7 cellular contexts compared by ENCODE assay signal in genomic region chr2:74891816-74892215, GRCh38. TPM values are rescaled to one million over a fixed set of nuclear protein-coding genes. Genes with fewer than 3 reads are reported as not detected.
DNase-seq lines count a peak whose midpoint lies in the region; FAIRE-seq and TF ChIP-seq lines count a peak whose summit lies in the region.
"Not testable (repeated sequence)": the region's sequence is repeated elsewhere in the genome, so short reads cannot be mapped to it uniquely, and the experiment has no call there.

No MANE protein-coding gene starts in this region.

- not testable (repeated sequence) for H3K27ac ChIP-seq in astrocyte (ENCODE audit: low read depth, low read length); endodermal cell (ENCODE audit: low read depth, low read length)
- peak overlapping the region; percentile 98 for H3K27ac ChIP-seq in osteoblast (ENCODE audit: low read depth, low read length)

- not testable (repeated sequence) for TF ChIP-seq CTCF in astrocyte (IDR thresholded peaks at IDR 0.05; ENCODE audit: insufficient read depth, low read depth, low read length); endodermal cell (conservative IDR thresholded peaks at IDR 0.05); osteoblast (IDR thresholded peaks at IDR 0.05; ENCODE audit: extremely low read depth, low read depth, low read length)

- H3K4me3 ChIP-seq in astrocyte (ENCODE audit: insufficient read depth, low read depth, low read length); endodermal cell (ENCODE audit: low read length); osteoblast (ENCODE audit: insufficient read depth, low read length): not testable (repeated sequence)

- not testable (repeated sequence) for H3K27ac Mint-ChIP-seq in astrocyte (ENCODE audit: unreplicated experiment); endodermal cell

- not testable (repeated sequence) for FAIRE-seq in RCC 7860 (lab: Jason Lieb, UNC)
- FAIRE-seq in astrocyte (lab: Jason Lieb, UNC), result peak; percentile 45

- H3K4me2 ChIP-seq in astrocyte (ENCODE audit: low read length), result not testable (repeated sequence)
- H3K4me2 ChIP-seq in osteoblast (ENCODE audit: insufficient read depth, low read length), result peak overlapping the region; percentile 53

- not testable (repeated sequence) for H3K79me2 ChIP-seq in astrocyte (ENCODE audit: insufficient read depth, low read length); osteoblast (ENCODE audit: insufficient read depth, low read length)

- not testable (repeated sequence) for H3K9ac ChIP-seq in astrocyte (ENCODE audit: low read length); endodermal cell (ENCODE audit: extremely low read depth, low read length, poor library complexity, severe bottlenecking)

- H3K4me1 Mint-ChIP-seq in astrocyte (ENCODE audit: low read depth, unreplicated experiment) (peaks cover 55% of the 10 kb centered on the region), endodermal cell (peaks cover 11% of the 10 kb centered on the region)

- not testable (repeated sequence) for H3K4me3 Mint-ChIP-seq in astrocyte (ENCODE audit: unreplicated experiment); endodermal cell

- DNase-seq in ELR (ENCODE audit: low read depth), result peak; percentile 87
- DNase-seq in LHCN-M2 (ENCODE audit: low read depth), result peak; percentile 72
- DNase-seq in RCC 7860 (ENCODE audit: low spot score), result peak; percentile 26
- DNase-seq in astrocyte (ENCODE audit: low read depth), result peak; percentile 50
- peak; percentile 16 for DNase-seq in endodermal cell
- peak; percentile 84 for DNase-seq in iris pigment epithelial cell (ENCODE audit: low read depth)
- peak; percentile 90 for DNase-seq in osteoblast (ENCODE audit: insufficient read length, low spot score, missing footprints)

- H3K9me3 ChIP-seq in astrocyte (ENCODE audit: insufficient read depth, low read depth, low read length); endodermal cell (ENCODE audit: control insufficient read depth, low read length); osteoblast (ENCODE audit: low read depth, low read length): not testable (repeated sequence)

- 86 to 88% methylated on average over 1 to 4 of the region's 4 CpGs for WGBS in endodermal cell (ENCODE audit: insufficient coverage in 1 of 2, insufficient read length in 1 of 2), 2 experiments

- not testable (repeated sequence) for H3K36me3 ChIP-seq in astrocyte (ENCODE audit: insufficient read depth, low read length)
- H3K36me3 ChIP-seq in endodermal cell (ENCODE audit: control insufficient read depth, insufficient read depth, low read length) (peaks cover 66% of the 10 kb centered on the region), osteoblast (ENCODE audit: insufficient read depth, low read length) (peaks cover 30% of the 10 kb centered on the region)

- peaks cover 41% of the 10 kb centered on the region for H3K36me3 Mint-ChIP-seq in astrocyte (ENCODE audit: low read depth, unreplicated experiment)
- H3K36me3 Mint-ChIP-seq in endodermal cell (ENCODE audit: low read depth), result peaks cover 80% of the 10 kb centered on the region

- H4K20me1 ChIP-seq in astrocyte (ENCODE audit: insufficient read depth, low read length); osteoblast (ENCODE audit: insufficient read depth, low read length): not testable (repeated sequence)

- H3K4me1 ChIP-seq in astrocyte (ENCODE audit: insufficient read depth, low read length) (peaks cover 32% of the 10 kb centered on the region), osteoblast (ENCODE audit: insufficient read depth, low read length) (peaks cover 61% of the 10 kb centered on the region)
- H3K4me1 ChIP-seq in endodermal cell (ENCODE audit: control insufficient read depth, insufficient read depth, low read length), result not testable (repeated sequence)

- H3K27me3 ChIP-seq in astrocyte (ENCODE audit: insufficient read depth, low read length); endodermal cell (ENCODE audit: control insufficient read depth, insufficient read depth, low read length, poor library complexity, severe bottlenecking); osteoblast (ENCODE audit: insufficient read depth, low read length): not testable (repeated sequence)

- not testable (repeated sequence) for H2AFZ ChIP-seq in astrocyte (ENCODE audit: low read depth, low read length); osteoblast (ENCODE audit: low read length)

- not testable (repeated sequence) for H3K9me3 Mint-ChIP-seq in astrocyte (ENCODE audit: unreplicated experiment); endodermal cell

- not testable (repeated sequence) for H3K27me3 Mint-ChIP-seq in astrocyte (ENCODE audit: low read depth, unreplicated experiment); endodermal cell (ENCODE audit: insufficient read depth)

RNA-seq across cellular contexts. Expression of gene HK2, which starts 57.9 kb away (rescaled TPM):
- total RNA-seq in LHCN-M2 (2014; rRNA removed) (8.5 and 9.8 TPM in 2 replicates), astrocyte (46.2 and 46.7 TPM in 2 replicates), endodermal cell (10 to 100 TPM; 21.5 to 31.5 TPM), osteoblast (74.6 and 76.4 TPM in 2 replicates)
- polyA plus RNA-seq in LHCN-M2 (2012), result 8.1 TPM
- polyA plus RNA-seq in endodermal cell (2013, experiment 1 of 2), result 40.0 TPM
- polyA plus RNA-seq in endodermal cell (2013, experiment 2 of 2), result 31.2 TPM

Comparison
In these comparisons a context has a peak if more than half of its experiments do, and no peak if none do; other contexts are left out.
1. DNase-seq: peak in every context shown above with its lines; median percentile 90 in osteoblast; 87 in ELR; 84 in iris pigment epithelial cell; 72 in LHCN-M2; 50 in astrocyte; 26 in RCC 7860; 16 in endodermal cell.